In the genomic region with DNA sequence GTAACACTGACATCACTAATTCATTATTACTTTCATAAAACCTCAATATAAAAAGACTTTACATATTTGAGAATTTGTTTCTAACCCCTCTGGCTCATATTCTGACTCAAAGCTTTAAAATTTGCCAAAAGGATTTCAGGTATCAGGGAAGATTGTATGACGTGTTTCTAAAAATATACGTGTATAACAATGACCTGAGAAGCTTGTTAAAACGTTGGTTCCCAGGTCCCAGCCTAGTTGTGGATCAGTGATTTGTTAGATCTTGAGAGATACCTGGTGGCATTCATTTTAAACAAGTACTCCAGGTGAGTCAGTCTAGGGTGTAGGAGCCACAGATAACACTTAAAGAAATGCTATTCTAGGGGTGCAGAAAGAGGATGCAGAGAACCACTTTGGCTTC, we compare ENCODE assay signal across 19 cellular contexts.
"Had no signal": no experiment of that assay in that cellular context is flagged by ENCODE, and none has a peak within 500 bp of the region (broad histone marks: within the 10 kb centered on the region; RNA-seq: fewer than 3 reads in every experiment).

No MANE protein-coding gene starts in this region.

- H3K27me3 ChIP-seq: dorsolateral prefrontal cortex, esophagus muscularis mucosa, gastrocnemius medialis, heart right ventricle, left lung had no signal

- H3K4me3 Mint-ChIP-seq: memory B cell had no signal

- H3K4me3 ChIP-seq: coronary artery, dorsolateral prefrontal cortex, esophagus muscularis mucosa, gastrocnemius medialis, heart right ventricle, left lung, lower lobe of right lung had no signal

- ATAC-seq: gastrocnemius medialis, heart right ventricle, left lung, left ventricle myocardium superior, lower lobe of right lung had no signal

- H3K4me1 Mint-ChIP-seq: memory B cell had no signal

- H3K4me1 ChIP-seq: esophagus muscularis mucosa, gastrocnemius medialis, heart right ventricle, left lung, lower lobe of right lung had no signal

- H3K27ac ChIP-seq: coronary artery, dorsolateral prefrontal cortex, esophagus muscularis mucosa, gastrocnemius medialis, heart right ventricle, left lung, lower lobe of right lung had no signal

- H3K27ac Mint-ChIP-seq: memory B cell had no signal

- H3K9me3 ChIP-seq: esophagus muscularis mucosa, gastrocnemius medialis, lower lobe of right lung had no signal

- H3K36me3 ChIP-seq: esophagus muscularis mucosa, gastrocnemius medialis, heart right ventricle, left lung, lower lobe of right lung had no signal

- DNase-seq: dermis blood vessel endothelial cell; dorsolateral prefrontal cortex; effector CD4-positive, alpha-beta T cell; effector memory CD4-positive, alpha-beta T cell; foreskin melanocyte; gastrocnemius medialis; glutamatergic neuron; head of caudate nucleus; heart right ventricle; hippocampal formation; left cardiac atrium; left lung; left ventricle myocardium superior; lower lobe of right lung; mesendoderm; midbrain had no signal

- H3K36me3 Mint-ChIP-seq: memory B cell had no signal

- H3K27me3 Mint-ChIP-seq: memory B cell had no signal
